25 cellular contexts compared by ENCODE assay signal in genomic region chr14:66563731-66564130, GRCh38.
"Had no signal": no experiment of that assay in that cellular context is flagged by ENCODE, and none has a peak within 500 bp of the region (broad histone marks: within the 10 kb centered on the region; RNA-seq: fewer than 3 reads in every experiment).

No MANE protein-coding gene starts in this region.

- DNase-seq: activated CD4-positive, alpha-beta T cell treated with anti-CD3 and anti-CD28 coated beads for 1 hour; activated CD4-positive, alpha-beta T cell treated with anti-CD3 and anti-CD28 coated beads for 4 hours; activated CD4-positive, alpha-beta T cell treated with anti-CD3 and anti-CD28 coated beads, Interleukin-2, amount 10 ng/mL, durations not matched to agents 7 days and 5 days; activated CD4-positive, alpha-beta T cell treated with anti-CD3 and anti-CD28 coated beads, Interleukin-2, amount 50 U/mL, for 4 hours; activated CD8-positive, alpha-beta memory T cell treated with anti-CD3 and anti-CD28 coated beads for 24 hours; activated CD8-positive, alpha-beta T cell treated with anti-CD3 and anti-CD28 coated beads for 36 hours; activated effector memory CD4-positive, alpha-beta T cell treated with anti-CD3 and anti-CD28 coated beads, Interleukin-2, amount 50 U/mL, for 16 hours; activated naive CD4-positive, alpha-beta T cell treated with anti-CD3 and anti-CD28 coated beads for 36 hours; activated naive CD8-positive, alpha-beta T cell treated with anti-CD3 and anti-CD28 coated beads, Interleukin-2, amount 10 ng/mL, durations not matched to agents 7 days and 5 days; activated T-cell treated with anti-CD3 and anti-CD28 coated beads, Interleukin-2, amount 50 U/mL, for 4 hours; brain microvascular endothelial cell; dorsolateral prefrontal cortex; effector memory CD4-positive, alpha-beta T cell; endodermal cell; foreskin fibroblast; head of caudate nucleus; T-helper 2 cell had no signal

- H3K4me3 Mint-ChIP-seq: activated CD4-positive, alpha-beta T cell treated with anti-CD3 and anti-CD28 coated beads, Interleukin-2, amount 10 ng/mL, durations not matched to agents 7 days and 5 days; activated CD8-positive, alpha-beta T cell treated with anti-CD3 and anti-CD28 coated beads for 36 hours; activated naive CD4-positive, alpha-beta T cell treated with anti-CD3 and anti-CD28 coated beads for 36 hours; activated naive CD8-positive, alpha-beta T cell treated with anti-CD3 and anti-CD28 coated beads, Interleukin-2, amount 10 ng/mL, durations not matched to agents 7 days and 5 days; activated T-cell treated with anti-CD3 and anti-CD28 coated beads, Interleukin-2, amount 50 U/mL, for 4 hours; activated T-helper 1 cell treated with anti-CD3 and anti-CD28 coated beads, Interleukin-12 subunit alpha, Interleukin-12 subunit beta, Interleukin-2, Interleukin-4 antibody, amounts not matched to agents 30 ng/mL and 10 ng/mL and 1 ng/mL, durations not matched to agents 14 hours and 24 hours and 36 hours; central memory CD8-positive, alpha-beta T cell; dendritic cell treated with granulocyte-macrophage colony-stimulating factor and Interleukin-4, amounts not matched to agents 40 ng/mL and 50 ng/mL, for 4 days; endodermal cell had no signal

- H3K27me3 Mint-ChIP-seq: activated CD4-positive, alpha-beta T cell treated with anti-CD3 and anti-CD28 coated beads, Interleukin-2, amount 10 ng/mL, durations not matched to agents 7 days and 5 days; activated CD8-positive, alpha-beta T cell treated with anti-CD3 and anti-CD28 coated beads for 36 hours; activated naive CD8-positive, alpha-beta T cell treated with anti-CD3 and anti-CD28 coated beads, Interleukin-2, amount 10 ng/mL, durations not matched to agents 7 days and 5 days; central memory CD8-positive, alpha-beta T cell; dendritic cell treated with granulocyte-macrophage colony-stimulating factor and Interleukin-4, amounts not matched to agents 40 ng/mL and 50 ng/mL, for 4 days had no signal

- H3K4me3 ChIP-seq: coronary artery, dorsolateral prefrontal cortex had no signal

- H3K27ac ChIP-seq: brain microvascular endothelial cell, coronary artery, dorsolateral prefrontal cortex had no signal

- H3K36me3 Mint-ChIP-seq: activated naive CD4-positive, alpha-beta T cell treated with anti-CD3 and anti-CD28 coated beads, Interleukin-2, amount 50 U/mL, for 72 hours had no signal

- FAIRE-seq: astrocyte, bronchial epithelial cell had no signal

- H3K36me3 ChIP-seq: brain microvascular endothelial cell had no signal

- H3K27me3 ChIP-seq: brain microvascular endothelial cell, dorsolateral prefrontal cortex had no signal

- H3K27ac Mint-ChIP-seq: activated CD4-positive, alpha-beta T cell treated with anti-CD3 and anti-CD28 coated beads, Interleukin-2, amount 10 ng/mL, durations not matched to agents 7 days and 5 days; activated CD8-positive, alpha-beta T cell treated with anti-CD3 and anti-CD28 coated beads for 36 hours; activated naive CD4-positive, alpha-beta T cell treated with anti-CD3 and anti-CD28 coated beads for 36 hours; activated naive CD4-positive, alpha-beta T cell treated with anti-CD3 and anti-CD28 coated beads, Interleukin-2, amount 50 U/mL, for 72 hours; activated naive CD8-positive, alpha-beta T cell treated with anti-CD3 and anti-CD28 coated beads, Interleukin-2, amount 10 ng/mL, durations not matched to agents 7 days and 5 days; activated T-helper 1 cell treated with anti-CD3 and anti-CD28 coated beads, Interleukin-12 subunit alpha, Interleukin-12 subunit beta, Interleukin-2, Interleukin-4 antibody, amounts not matched to agents 30 ng/mL and 10 ng/mL and 1 ng/mL, durations not matched to agents 14 hours and 24 hours and 36 hours; activated T-helper 2 cell treated with anti-CD3 and anti-CD28 coated beads, Interferon-gamma antibody, Interleukin-2, Interleukin-4, amounts not matched to agents 10 μg/mL and 5 μg/mL and 100 μg/mL, durations not matched to agents 14 hours and 24 hours and 36 hours; dendritic cell treated with granulocyte-macrophage colony-stimulating factor and Interleukin-4, amounts not matched to agents 40 ng/mL and 50 ng/mL, for 4 days; endodermal cell had no signal

- H3K4me1 Mint-ChIP-seq: activated CD4-positive, alpha-beta T cell treated with anti-CD3 and anti-CD28 coated beads, Interleukin-2, amount 10 ng/mL, durations not matched to agents 7 days and 5 days; activated naive CD8-positive, alpha-beta T cell treated with anti-CD3 and anti-CD28 coated beads, Interleukin-2, amount 10 ng/mL, durations not matched to agents 7 days and 5 days had no signal

- H3K9me3 Mint-ChIP-seq: activated CD4-positive, alpha-beta T cell treated with anti-CD3 and anti-CD28 coated beads, Interleukin-2, amount 10 ng/mL, durations not matched to agents 7 days and 5 days; activated naive CD4-positive, alpha-beta T cell treated with anti-CD3 and anti-CD28 coated beads for 36 hours; activated naive CD4-positive, alpha-beta T cell treated with anti-CD3 and anti-CD28 coated beads, Interleukin-2, amount 50 U/mL, for 72 hours; activated naive CD8-positive, alpha-beta T cell treated with anti-CD3 and anti-CD28 coated beads, Interleukin-2, amount 10 ng/mL, durations not matched to agents 7 days and 5 days; activated T-cell treated with anti-CD3 and anti-CD28 coated beads, Interleukin-2, amount 50 U/mL, for 4 hours; activated T-helper 2 cell treated with anti-CD3 and anti-CD28 coated beads, Interferon-gamma antibody, Interleukin-2, Interleukin-4, amounts not matched to agents 10 μg/mL and 5 μg/mL and 100 μg/mL, durations not matched to agents 14 hours and 24 hours and 36 hours; central memory CD8-positive, alpha-beta T cell; dendritic cell treated with granulocyte-macrophage colony-stimulating factor and Interleukin-4, amounts not matched to agents 40 ng/mL and 50 ng/mL, for 4 days had no signal
